In the genomic region with DNA sequence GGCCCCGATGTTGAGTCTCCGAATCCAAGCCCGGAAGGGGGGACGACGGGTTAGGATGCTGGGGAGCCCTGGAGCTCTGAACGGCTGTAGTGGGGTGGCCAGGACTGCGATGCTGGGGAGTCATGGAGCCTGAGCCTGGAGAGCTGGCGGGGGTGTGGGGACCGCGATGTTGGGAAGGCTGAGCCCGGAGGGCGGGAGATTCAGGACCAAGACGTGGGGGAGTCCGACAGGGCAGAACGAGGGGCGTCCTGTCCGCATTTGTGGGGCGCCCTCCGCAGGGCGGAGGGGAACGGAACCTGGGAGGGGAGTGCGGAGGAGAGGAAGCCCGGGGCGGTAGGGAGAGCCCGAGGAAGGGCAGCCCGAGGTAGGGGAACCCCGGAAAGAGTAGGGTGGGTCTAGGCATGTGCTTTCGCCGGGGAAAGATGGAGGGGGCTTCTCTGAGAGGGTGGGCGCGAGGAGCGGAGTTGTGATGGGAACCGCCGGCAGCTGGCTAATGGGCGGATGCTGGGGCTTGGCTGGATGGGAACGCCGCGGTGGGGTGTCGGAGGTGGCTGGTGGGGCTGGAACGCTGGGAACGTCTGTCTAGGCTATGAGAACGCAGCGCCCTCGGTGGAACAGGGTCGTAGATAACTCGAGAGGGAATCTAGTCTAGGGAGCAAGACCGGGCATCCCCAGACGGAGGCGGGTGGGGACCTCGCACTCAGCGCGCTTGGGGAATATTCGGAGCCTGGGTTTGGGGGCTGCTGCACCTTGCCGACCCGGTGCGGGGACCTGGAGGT, we compare ENCODE assay signal across 1 cellular context.
A peak's percentile ranks its signal among the peaks of the same experiment; 100 is the strongest.
TF ChIP-seq lines count a peak whose summit lies in the region.

No MANE protein-coding gene starts in this region.

TF ChIP-seq in HepG2, 621 proteins besides CTCF, POLR2A, EP300 and RAD21 (continued from another document and continues in another):
- TF ChIP-seq, protein P1, sequence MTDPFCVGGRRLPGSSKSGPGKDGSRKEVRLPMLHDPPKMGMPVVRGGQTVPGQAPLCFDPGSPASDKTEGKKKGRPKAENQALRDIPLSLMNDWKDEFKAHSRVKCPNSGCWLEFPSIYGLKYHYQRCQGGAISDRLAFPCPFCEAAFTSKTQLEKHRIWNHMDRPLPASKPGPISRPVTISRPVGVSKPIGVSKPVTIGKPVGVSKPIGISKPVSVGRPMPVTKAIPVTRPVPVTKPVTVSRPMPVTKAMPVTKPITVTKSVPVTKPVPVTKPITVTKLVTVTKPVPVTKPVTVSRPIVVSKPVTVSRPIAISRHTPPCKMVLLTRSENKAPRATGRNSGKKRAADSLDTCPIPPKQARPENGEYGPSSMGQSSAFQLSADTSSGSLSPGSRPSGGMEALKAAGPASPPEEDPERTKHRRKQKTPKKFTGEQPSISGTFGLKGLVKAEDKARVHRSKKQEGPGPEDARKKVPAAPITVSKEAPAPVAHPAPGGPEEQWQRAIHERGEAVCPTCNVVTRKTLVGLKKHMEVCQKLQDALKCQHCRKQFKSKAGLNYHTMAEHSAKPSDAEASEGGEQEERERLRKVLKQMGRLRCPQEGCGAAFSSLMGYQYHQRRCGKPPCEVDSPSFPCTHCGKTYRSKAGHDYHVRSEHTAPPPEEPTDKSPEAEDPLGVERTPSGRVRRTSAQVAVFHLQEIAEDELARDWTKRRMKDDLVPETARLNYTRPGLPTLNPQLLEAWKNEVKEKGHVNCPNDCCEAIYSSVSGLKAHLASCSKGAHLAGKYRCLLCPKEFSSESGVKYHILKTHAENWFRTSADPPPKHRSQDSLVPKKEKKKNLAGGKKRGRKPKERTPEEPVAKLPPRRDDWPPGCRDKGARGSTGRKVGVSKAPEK (CRISPR knock-in tag; IDR thresholded peaks at IDR 0.05; ENCODE audit: borderline replicate concordance), result 0 out of 2 replicates have a peak, but pooled peaks have one; percentile 10
- TF ChIP-seq ZKSCAN5 (CRISPR knock-in tag; IDR thresholded peaks at IDR 0.05) (no peak), TBX2 (CRISPR knock-in tag; IDR thresholded peaks at IDR 0.05; ENCODE audit: borderline replicate concordance) (peak; percentile 59; the same call in 1 of the 2 replicates), ZIK1 (CRISPR knock-in tag; IDR thresholded peaks at IDR 0.05; ENCODE audit: borderline replicate concordance, low read depth) (0 out of 2 replicates have a peak, but pooled peaks have one; percentile 20), ZSCAN9 (CRISPR knock-in tag; IDR thresholded peaks at IDR 0.05; ENCODE audit: borderline replicate concordance) (0 out of 2 replicates have a peak, but pooled peaks have one; percentile 21), ZNF891 (CRISPR knock-in tag; IDR thresholded peaks at IDR 0.05) (0 out of 2 replicates have a peak, but pooled peaks have one; percentile 10), ZNF550 (CRISPR knock-in tag; IDR thresholded peaks at IDR 0.05; ENCODE audit: borderline replicate concordance) (peak; percentile 95; the same call in 1 of the 2 replicates), ZNF510 (CRISPR knock-in tag; IDR thresholded peaks at IDR 0.05; ENCODE audit: low read depth) (no peak; the same call in 1 of the 2 replicates), ZNF569 (CRISPR knock-in tag; IDR thresholded peaks at IDR 0.05; ENCODE audit: borderline replicate concordance) (0 out of 2 replicates have a peak, but pooled peaks have one; percentile 49), PHF20 (CRISPR knock-in tag; IDR thresholded peaks at IDR 0.05) (no peak; the same call in 1 of the 2 replicates), ZNF768 (CRISPR knock-in tag; IDR thresholded peaks at IDR 0.05) (peak; percentile 10; the same call in 1 of the 2 replicates), ELF4 (CRISPR knock-in tag; IDR thresholded peaks at IDR 0.05; ENCODE audit: borderline replicate concordance) (0 out of 2 replicates have a peak, but pooled peaks have one; percentile 68), DNMT3B (CRISPR knock-in tag; conservative IDR thresholded peaks at IDR 0.05) (peak; percentile 53; the same call in 1 of the 2 replicates), PAWR (CRISPR knock-in tag; IDR thresholded peaks at IDR 0.05; ENCODE audit: borderline replicate concordance) (0 out of 2 replicates have a peak, but pooled peaks have one; percentile 84), MAFK (conservative IDR thresholded peaks at IDR 0.05 in 1 of 2, IDR thresholded peaks at IDR 0.05 in 1 of 2; ENCODE audit: low read length in 2 of 2) (no peak), MXI1 (IDR thresholded peaks at IDR 0.05; ENCODE audit: borderline replicate concordance, low read depth, low read length) (no peak), MED8 (CRISPR knock-in tag; IDR thresholded peaks at IDR 0.05; ENCODE audit: insufficient replicate concordance) (peak; percentile 50), SMC3 (IDR thresholded peaks at IDR 0.05; ENCODE audit: low read length) (no peak), YEATS2 (CRISPR knock-in tag; IDR thresholded peaks at IDR 0.05; ENCODE audit: borderline replicate concordance) (no peak), KLF13 (CRISPR knock-in tag; IDR thresholded peaks at IDR 0.05) (0 out of 2 replicates have a peak, but pooled peaks have one; percentile 38), ZNF20 (CRISPR knock-in tag; IDR thresholded peaks at IDR 0.05) (no peak), TAF1 (CRISPR knock-in tag; IDR thresholded peaks at IDR 0.05) (peak; percentile 7; the same call in 1 of the 2 replicates)
- TF ChIP-seq, protein P2, sequence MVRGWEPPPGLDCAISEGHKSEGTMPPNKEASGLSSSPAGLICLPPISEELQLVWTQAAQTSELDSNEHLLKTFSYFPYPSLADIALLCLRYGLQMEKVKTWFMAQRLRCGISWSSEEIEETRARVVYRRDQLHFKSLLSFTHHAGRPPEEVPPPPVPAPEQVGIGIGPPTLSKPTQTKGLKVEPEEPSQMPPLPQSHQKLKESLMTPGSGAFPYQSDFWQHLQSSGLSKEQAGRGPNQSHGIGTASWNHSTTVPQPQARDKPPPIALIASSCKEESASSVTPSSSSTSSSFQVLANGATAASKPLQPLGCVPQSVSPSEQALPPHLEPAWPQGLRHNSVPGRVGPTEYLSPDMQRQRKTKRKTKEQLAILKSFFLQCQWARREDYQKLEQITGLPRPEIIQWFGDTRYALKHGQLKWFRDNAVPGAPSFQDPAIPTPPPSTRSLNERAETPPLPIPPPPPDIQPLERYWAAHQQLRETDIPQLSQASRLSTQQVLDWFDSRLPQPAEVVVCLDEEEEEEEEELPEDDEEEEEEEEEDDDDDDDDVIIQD (CRISPR knock-in tag; IDR thresholded peaks at IDR 0.05; ENCODE audit: low read depth), result no peak
- TF ChIP-seq, protein P3, sequence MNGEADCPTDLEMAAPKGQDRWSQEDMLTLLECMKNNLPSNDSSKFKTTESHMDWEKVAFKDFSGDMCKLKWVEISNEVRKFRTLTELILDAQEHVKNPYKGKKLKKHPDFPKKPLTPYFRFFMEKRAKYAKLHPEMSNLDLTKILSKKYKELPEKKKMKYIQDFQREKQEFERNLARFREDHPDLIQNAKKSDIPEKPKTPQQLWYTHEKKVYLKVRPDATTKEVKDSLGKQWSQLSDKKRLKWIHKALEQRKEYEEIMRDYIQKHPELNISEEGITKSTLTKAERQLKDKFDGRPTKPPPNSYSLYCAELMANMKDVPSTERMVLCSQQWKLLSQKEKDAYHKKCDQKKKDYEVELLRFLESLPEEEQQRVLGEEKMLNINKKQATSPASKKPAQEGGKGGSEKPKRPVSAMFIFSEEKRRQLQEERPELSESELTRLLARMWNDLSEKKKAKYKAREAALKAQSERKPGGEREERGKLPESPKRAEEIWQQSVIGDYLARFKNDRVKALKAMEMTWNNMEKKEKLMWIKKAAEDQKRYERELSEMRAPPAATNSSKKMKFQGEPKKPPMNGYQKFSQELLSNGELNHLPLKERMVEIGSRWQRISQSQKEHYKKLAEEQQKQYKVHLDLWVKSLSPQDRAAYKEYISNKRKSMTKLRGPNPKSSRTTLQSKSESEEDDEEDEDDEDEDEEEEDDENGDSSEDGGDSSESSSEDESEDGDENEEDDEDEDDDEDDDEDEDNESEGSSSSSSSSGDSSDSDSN (CRISPR knock-in tag; IDR thresholded peaks at IDR 0.05), result peak; percentile 66
- TF ChIP-seq, protein P4, sequence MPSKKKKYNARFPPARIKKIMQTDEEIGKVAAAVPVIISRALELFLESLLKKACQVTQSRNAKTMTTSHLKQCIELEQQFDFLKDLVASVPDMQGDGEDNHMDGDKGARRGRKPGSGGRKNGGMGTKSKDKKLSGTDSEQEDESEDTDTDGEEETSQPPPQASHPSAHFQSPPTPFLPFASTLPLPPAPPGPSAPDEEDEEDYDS (CRISPR knock-in tag; IDR thresholded peaks at IDR 0.05), result no peak
- TF ChIP-seq, protein P5, sequence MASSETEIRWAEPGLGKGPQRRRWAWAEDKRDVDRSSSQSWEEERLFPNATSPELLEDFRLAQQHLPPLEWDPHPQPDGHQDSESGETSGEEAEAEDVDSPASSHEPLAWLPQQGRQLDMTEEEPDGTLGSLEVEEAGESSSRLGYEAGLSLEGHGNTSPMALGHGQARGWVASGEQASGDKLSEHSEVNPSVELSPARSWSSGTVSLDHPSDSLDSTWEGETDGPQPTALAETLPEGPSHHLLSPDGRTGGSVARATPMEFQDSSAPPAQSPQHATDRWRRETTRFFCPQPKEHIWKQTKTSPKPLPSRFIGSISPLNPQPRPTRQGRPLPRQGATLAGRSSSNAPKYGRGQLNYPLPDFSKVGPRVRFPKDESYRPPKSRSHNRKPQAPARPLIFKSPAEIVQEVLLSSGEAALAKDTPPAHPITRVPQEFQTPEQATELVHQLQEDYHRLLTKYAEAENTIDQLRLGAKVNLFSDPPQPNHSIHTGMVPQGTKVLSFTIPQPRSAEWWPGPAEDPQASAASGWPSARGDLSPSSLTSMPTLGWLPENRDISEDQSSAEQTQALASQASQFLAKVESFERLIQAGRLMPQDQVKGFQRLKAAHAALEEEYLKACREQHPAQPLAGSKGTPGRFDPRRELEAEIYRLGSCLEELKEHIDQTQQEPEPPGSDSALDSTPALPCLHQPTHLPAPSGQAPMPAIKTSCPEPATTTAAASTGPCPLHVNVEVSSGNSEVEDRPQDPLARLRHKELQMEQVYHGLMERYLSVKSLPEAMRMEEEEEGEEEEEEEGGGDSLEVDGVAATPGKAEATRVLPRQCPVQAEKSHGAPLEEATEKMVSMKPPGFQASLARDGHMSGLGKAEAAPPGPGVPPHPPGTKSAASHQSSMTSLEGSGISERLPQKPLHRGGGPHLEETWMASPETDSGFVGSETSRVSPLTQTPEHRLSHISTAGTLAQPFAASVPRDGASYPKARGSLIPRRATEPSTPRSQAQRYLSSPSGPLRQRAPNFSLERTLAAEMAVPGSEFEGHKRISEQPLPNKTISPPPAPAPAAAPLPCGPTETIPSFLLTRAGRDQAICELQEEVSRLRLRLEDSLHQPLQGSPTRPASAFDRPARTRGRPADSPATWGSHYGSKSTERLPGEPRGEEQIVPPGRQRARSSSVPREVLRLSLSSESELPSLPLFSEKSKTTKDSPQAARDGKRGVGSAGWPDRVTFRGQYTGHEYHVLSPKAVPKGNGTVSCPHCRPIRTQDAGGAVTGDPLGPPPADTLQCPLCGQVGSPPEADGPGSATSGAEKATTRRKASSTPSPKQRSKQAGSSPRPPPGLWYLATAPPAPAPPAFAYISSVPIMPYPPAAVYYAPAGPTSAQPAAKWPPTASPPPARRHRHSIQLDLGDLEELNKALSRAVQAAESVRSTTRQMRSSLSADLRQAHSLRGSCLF (CRISPR knock-in tag; IDR thresholded peaks at IDR 0.05; ENCODE audit: borderline replicate concordance), result peak; percentile 63; the same call in 1 of the 2 replicates
- TF ChIP-seq, protein P6, sequence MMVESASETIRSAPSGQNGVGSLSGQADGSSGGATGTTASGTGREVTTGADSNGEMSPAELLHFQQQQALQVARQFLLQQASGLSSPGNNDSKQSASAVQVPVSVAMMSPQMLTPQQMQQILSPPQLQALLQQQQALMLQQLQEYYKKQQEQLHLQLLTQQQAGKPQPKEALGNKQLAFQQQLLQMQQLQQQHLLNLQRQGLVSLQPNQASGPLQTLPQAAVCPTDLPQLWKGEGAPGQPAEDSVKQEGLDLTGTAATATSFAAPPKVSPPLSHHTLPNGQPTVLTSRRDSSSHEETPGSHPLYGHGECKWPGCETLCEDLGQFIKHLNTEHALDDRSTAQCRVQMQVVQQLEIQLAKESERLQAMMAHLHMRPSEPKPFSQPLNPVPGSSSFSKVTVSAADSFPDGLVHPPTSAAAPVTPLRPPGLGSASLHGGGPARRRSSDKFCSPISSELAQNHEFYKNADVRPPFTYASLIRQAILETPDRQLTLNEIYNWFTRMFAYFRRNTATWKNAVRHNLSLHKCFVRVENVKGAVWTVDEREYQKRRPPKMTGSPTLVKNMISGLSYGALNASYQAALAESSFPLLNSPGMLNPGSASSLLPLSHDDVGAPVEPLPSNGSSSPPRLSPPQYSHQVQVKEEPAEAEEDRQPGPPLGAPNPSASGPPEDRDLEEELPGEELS (CRISPR knock-in tag; IDR thresholded peaks at IDR 0.05), result peak; percentile 7; the same call in 1 of the 2 replicates
- TF ChIP-seq, protein P7, sequence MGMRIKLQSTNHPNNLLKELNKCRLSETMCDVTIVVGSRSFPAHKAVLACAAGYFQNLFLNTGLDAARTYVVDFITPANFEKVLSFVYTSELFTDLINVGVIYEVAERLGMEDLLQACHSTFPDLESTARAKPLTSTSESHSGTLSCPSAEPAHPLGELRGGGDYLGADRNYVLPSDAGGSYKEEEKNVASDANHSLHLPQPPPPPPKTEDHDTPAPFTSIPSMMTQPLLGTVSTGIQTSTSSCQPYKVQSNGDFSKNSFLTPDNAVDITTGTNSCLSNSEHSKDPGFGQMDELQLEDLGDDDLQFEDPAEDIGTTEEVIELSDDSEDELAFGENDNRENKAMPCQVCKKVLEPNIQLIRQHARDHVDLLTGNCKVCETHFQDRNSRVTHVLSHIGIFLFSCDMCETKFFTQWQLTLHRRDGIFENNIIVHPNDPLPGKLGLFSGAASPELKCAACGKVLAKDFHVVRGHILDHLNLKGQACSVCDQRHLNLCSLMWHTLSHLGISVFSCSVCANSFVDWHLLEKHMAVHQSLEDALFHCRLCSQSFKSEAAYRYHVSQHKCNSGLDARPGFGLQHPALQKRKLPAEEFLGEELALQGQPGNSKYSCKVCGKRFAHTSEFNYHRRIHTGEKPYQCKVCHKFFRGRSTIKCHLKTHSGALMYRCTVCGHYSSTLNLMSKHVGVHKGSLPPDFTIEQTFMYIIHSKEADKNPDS (CRISPR knock-in tag; IDR thresholded peaks at IDR 0.05), result no peak
- TF ChIP-seq, protein P8, sequence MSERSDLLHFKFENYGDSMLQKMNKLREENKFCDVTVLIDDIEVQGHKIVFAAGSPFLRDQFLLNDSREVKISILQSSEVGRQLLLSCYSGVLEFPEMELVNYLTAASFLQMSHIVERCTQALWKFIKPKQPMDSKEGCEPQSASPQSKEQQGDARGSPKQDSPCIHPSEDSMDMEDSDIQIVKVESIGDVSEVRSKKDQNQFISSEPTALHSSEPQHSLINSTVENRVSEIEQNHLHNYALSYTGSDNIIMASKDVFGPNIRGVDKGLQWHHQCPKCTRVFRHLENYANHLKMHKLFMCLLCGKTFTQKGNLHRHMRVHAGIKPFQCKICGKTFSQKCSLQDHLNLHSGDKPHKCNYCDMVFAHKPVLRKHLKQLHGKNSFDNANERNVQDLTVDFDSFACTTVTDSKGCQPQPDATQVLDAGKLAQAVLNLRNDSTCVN (CRISPR knock-in tag; IDR thresholded peaks at IDR 0.05; ENCODE audit: borderline replicate concordance), result no peak
- TF ChIP-seq, protein P9, sequence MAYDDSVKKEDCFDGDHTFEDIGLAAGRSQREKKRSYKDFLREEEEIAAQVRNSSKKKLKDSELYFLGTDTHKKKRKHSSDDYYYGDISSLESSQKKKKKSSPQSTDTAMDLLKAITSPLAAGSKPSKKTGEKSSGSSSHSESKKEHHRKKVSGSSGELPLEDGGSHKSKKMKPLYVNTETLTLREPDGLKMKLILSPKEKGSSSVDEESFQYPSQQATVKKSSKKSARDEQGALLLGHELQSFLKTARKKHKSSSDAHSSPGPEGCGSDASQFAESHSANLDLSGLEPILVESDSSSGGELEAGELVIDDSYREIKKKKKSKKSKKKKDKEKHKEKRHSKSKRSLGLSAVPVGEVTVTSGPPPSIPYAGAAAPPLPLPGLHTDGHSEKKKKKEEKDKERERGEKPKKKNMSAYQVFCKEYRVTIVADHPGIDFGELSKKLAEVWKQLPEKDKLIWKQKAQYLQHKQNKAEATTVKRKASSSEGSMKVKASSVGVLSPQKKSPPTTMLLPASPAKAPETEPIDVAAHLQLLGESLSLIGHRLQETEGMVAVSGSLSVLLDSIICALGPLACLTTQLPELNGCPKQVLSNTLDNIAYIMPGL (CRISPR knock-in tag; IDR thresholded peaks at IDR 0.05; ENCODE audit: borderline replicate concordance in 1 of 2, low read depth in 1 of 2), result peak in 1 of 2 experiments; percentile 82; a peak in 3 of 4 replicates
